ENCODE assay signal across 8 cellular contexts in the genomic region with DNA sequence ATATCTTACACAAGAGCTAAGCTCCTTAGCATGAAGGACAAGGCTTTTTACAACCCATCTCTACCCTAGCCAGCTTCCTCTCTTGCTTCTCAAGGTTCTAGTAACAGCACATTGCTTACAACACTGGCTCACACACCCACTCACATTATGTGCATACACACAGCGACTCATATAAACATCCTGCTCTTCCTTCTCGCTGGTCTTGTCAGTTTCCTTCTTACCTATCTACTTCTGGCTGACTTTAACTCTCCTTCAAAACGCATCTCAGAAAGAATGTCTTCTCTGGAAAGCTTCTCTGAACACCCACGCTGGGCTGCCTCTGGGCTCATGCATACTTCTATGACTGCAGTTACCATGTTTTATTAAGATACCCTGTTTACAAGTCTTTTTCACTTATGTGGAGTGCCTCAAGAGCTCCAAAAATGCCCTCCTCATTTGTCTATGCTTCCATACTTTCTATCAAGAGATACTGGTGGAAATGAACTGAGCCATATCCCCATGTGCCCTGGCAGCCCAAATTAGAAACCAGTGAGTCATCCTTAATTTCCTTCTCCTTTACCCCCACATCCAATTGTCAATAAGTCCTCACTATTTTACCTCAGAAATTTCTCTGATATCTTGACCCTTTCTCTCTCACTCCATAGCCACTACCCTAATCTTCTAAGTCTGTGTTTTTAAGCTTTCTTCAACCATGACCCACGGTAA.
DNase-seq lines count a peak whose midpoint lies in the region; ATAC-seq and TF ChIP-seq lines count a peak whose summit lies in the region.
"Had no signal": no experiment of that assay in that cellular context is flagged by ENCODE, and none has a peak within 500 bp of the region (broad histone marks: within the 10 kb centered on the region; RNA-seq: fewer than 3 reads in every experiment).

No MANE protein-coding gene starts in this region.

- H3K36me3 Mint-ChIP-seq in stimulated activated effector memory CD8-positive, alpha-beta T cell treated with anti-CD3 and anti-CD28 coated beads, Interleukin-12 subunit alpha, Interleukin-12 subunit beta, amount 100 ng/mL, for 72 hours, result no peaks in the 10 kb centered on the region

- TF ChIP-seq CTCF in GM20000 (IDR thresholded peaks at IDR 0.05; ENCODE audit: extremely low read depth, missing control alignments), result no peak

- ATAC-seq in stimulated activated effector memory CD8-positive, alpha-beta T cell treated with anti-CD3 and anti-CD28 coated beads, Interleukin-12 subunit alpha, Interleukin-12 subunit beta, amount 100 ng/mL, for 72 hours, result peak; percentile 94

- peaks cover 51% of the 10 kb centered on the region for H3K4me1 Mint-ChIP-seq in stimulated activated effector memory CD8-positive, alpha-beta T cell treated with anti-CD3 and anti-CD28 coated beads, Interleukin-12 subunit alpha, Interleukin-12 subunit beta, amount 100 ng/mL, for 72 hours

- no peaks in the 10 kb centered on the region for H3K9me3 Mint-ChIP-seq in stimulated activated effector memory CD8-positive, alpha-beta T cell treated with anti-CD3 and anti-CD28 coated beads, Interleukin-12 subunit alpha, Interleukin-12 subunit beta, amount 100 ng/mL, for 72 hours
- H3K9me3 Mint-ChIP-seq: dendritic cell treated with granulocyte-macrophage colony-stimulating factor and Interleukin-4, amounts not matched to agents 40 ng/mL and 50 ng/mL, for 4 days had no signal

- H3K27ac Mint-ChIP-seq in stimulated activated effector memory CD8-positive, alpha-beta T cell treated with anti-CD3 and anti-CD28 coated beads, Interleukin-12 subunit alpha, Interleukin-12 subunit beta, amount 100 ng/mL, for 72 hours, result peak overlapping the region; percentile 41
- H3K27ac Mint-ChIP-seq: dendritic cell treated with granulocyte-macrophage colony-stimulating factor and Interleukin-4, amounts not matched to agents 40 ng/mL and 50 ng/mL, for 4 days had no signal

- no peak for TF ChIP-seq POLR2A in erythroblast (IDR thresholded peaks at IDR 0.05; ENCODE audit: low read length)

- peak overlapping the region; percentile 30 for H3K4me3 Mint-ChIP-seq in stimulated activated effector memory CD8-positive, alpha-beta T cell treated with anti-CD3 and anti-CD28 coated beads, Interleukin-12 subunit alpha, Interleukin-12 subunit beta, amount 100 ng/mL, for 72 hours
- H3K4me3 Mint-ChIP-seq: dendritic cell treated with granulocyte-macrophage colony-stimulating factor and Interleukin-4, amounts not matched to agents 40 ng/mL and 50 ng/mL, for 4 days had no signal

- DNase-seq in GM20000 (ENCODE audit: low spot score) (peak; percentile 32), NCI-H226 (peak; percentile 46), erythroblast (lab: John Stamatoyannopoulos, UW) (no peak), HUDEP-2 (lab: John Stamatoyannopoulos, UW; ENCODE audit: unreplicated experiment in 76 of 76) (no peak), NCI-H446 treated with DMSO at 0.1 percent for 48 hours (lab: John Stamatoyannopoulos, UW) (no peak)
- DNase-seq in central memory CD4-positive, alpha-beta T cell, result peak; percentile 36
- no peak for DNase-seq in stimulated activated effector memory CD8-positive, alpha-beta T cell treated with anti-CD3 and anti-CD28 coated beads, Interleukin-12 subunit alpha, Interleukin-12 subunit beta, amount 100 ng/mL, for 72 hours (ENCODE audit: low spot score in 2 of 2)

Comparison
In these comparisons a context has a peak if more than half of its experiments do, and no peak if none do; other contexts are left out.
1. DNase-seq: peak in GM20000 (single experiment), NCI-H226 (single experiment) and central memory CD4-positive, alpha-beta T cell (single experiment); none in stimulated activated effector memory CD8-positive, alpha-beta T cell treated with anti-CD3 and anti-CD28 coated beads, Interleukin-12 subunit alpha, Interleukin-12 subunit beta, amount 100 ng/mL, for 72 hours (0 of 2), erythroblast (0 of 2), HUDEP-2 (0 of 76) and NCI-H446 treated with DMSO at 0.1 percent for 48 hours (single experiment).